Comparison of ENCODE assay signal across 2 cellular contexts in the genomic region with DNA sequence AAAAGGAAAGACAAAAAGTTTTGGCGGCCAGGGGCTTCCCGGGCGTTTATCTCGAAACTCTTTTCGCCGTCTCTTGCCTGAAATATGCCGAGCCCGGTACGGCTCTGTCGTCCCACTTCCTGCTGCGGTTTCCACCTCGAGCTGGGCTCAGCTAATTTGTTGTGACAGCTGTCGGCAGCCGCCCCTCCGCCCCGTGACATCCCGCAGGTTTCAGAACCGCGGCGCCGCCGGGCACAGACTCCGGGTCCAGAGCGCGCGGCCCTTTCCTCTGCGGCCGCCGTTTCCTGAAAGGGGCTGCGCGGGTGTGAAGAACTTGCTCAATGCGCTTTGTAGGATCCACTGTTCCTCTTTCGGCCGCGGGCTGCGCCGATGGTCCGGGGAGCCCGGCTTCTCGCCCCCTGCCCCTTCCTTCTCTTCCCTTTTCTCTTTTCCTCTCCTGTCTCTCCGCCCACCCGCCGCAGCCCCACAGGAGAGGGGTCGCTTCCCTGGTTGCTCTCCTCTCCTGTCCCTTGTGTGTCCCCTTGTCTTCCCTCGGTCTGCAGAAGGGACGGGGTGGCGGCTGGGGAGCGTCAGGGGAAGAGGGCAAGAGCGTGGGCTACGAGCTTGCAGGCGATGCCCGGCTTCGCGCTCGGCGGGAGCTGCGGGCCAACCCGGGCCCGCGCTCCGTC.
TF ChIP-seq lines count a peak whose summit lies in the region.

No MANE protein-coding gene starts in this region.

TF ChIP-seq in HEK293, 187 proteins besides CTCF, POLR2A, EP300 and RAD21 (continued from another document):
- TF ChIP-seq, protein P1, sequence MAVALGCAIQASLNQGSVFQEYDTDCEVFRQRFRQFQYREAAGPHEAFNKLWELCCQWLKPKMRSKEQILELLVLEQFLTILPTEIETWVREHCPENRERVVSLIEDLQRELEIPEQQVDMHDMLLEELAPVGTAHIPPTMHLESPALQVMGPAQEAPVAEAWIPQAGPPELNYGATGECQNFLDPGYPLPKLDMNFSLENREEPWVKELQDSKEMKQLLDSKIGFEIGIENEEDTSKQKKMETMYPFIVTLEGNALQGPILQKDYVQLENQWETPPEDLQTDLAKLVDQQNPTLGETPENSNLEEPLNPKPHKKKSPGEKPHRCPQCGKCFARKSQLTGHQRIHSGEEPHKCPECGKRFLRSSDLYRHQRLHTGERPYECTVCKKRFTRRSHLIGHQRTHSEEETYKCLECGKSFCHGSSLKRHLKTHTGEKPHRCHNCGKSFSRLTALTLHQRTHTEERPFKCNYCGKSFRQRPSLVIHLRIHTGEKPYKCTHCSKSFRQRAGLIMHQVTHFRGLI (tag by site-specific recombination; IDR thresholded peaks at IDR 0.05) = 0 out of 2 replicates have a peak, but pooled peaks have one; percentile 31
- TF ChIP-seq ZBTB20 (tag by site-specific recombination; IDR thresholded peaks at IDR 0.05) (peak; percentile 83; the same call in 1 of the 2 replicates), ZNF37A (tag by site-specific recombination; IDR thresholded peaks at IDR 0.05) (no peak), ZNF10 (tag by site-specific recombination; IDR thresholded peaks at IDR 0.05) (no peak), ZNF600 (tag by site-specific recombination; IDR thresholded peaks at IDR 0.05) (peak; percentile 80), ZNF707 (tag by site-specific recombination; IDR thresholded peaks at IDR 0.05) (no peak), ZNF629 (tag by site-specific recombination; IDR thresholded peaks at IDR 0.05) (0 out of 2 replicates have a peak, but pooled peaks have one; percentile 11), MEIS1 (CRISPR knock-in tag; IDR thresholded peaks at IDR 0.05; ENCODE audit: borderline replicate concordance) (no peak), ZNF302 (tag by site-specific recombination; IDR thresholded peaks at IDR 0.05; ENCODE audit: low read depth) (no peak), GLI2 (tag by site-specific recombination; IDR thresholded peaks at IDR 0.05; ENCODE audit: borderline replicate concordance, low read depth) (no peak), ZNF426 (tag by site-specific recombination; IDR thresholded peaks at IDR 0.05) (no peak), ZNF335 (tag by site-specific recombination; conservative IDR thresholded peaks at IDR 0.05) (peak; percentile 38), TRIM28 (IDR thresholded peaks at IDR 0.05; ENCODE audit: borderline replicate concordance, low read length) (no peak)
- TF ChIP-seq, protein P2, sequence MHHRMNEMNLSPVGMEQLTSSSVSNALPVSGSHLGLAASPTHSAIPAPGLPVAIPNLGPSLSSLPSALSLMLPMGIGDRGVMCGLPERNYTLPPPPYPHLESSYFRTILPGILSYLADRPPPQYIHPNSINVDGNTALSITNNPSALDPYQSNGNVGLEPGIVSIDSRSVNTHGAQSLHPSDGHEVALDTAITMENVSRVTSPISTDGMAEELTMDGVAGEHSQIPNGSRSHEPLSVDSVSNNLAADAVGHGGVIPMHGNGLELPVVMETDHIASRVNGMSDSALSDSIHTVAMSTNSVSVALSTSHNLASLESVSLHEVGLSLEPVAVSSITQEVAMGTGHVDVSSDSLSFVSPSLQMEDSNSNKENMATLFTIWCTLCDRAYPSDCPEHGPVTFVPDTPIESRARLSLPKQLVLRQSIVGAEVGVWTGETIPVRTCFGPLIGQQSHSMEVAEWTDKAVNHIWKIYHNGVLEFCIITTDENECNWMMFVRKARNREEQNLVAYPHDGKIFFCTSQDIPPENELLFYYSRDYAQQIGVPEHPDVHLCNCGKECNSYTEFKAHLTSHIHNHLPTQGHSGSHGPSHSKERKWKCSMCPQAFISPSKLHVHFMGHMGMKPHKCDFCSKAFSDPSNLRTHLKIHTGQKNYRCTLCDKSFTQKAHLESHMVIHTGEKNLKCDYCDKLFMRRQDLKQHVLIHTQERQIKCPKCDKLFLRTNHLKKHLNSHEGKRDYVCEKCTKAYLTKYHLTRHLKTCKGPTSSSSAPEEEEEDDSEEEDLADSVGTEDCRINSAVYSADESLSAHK (tag by site-specific recombination; IDR thresholded peaks at IDR 0.05) = 0 out of 2 replicates have a peak, but pooled peaks have one; percentile 11
- TF ChIP-seq, protein P3, sequence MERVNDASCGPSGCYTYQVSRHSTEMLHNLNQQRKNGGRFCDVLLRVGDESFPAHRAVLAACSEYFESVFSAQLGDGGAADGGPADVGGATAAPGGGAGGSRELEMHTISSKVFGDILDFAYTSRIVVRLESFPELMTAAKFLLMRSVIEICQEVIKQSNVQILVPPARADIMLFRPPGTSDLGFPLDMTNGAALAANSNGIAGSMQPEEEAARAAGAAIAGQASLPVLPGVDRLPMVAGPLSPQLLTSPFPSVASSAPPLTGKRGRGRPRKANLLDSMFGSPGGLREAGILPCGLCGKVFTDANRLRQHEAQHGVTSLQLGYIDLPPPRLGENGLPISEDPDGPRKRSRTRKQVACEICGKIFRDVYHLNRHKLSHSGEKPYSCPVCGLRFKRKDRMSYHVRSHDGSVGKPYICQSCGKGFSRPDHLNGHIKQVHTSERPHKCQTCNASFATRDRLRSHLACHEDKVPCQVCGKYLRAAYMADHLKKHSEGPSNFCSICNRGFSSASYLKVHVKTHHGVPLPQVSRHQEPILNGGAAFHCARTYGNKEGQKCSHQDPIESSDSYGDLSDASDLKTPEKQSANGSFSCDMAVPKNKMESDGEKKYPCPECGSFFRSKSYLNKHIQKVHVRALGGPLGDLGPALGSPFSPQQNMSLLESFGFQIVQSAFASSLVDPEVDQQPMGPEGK (tag by site-specific recombination; IDR thresholded peaks at IDR 0.05) = peak; percentile 24; the same call in 1 of the 2 replicates

TF ChIP-seq in liver, 16 proteins besides CTCF, POLR2A, EP300 and RAD21 (continued from another document):
- TF ChIP-seq, protein P4, sequence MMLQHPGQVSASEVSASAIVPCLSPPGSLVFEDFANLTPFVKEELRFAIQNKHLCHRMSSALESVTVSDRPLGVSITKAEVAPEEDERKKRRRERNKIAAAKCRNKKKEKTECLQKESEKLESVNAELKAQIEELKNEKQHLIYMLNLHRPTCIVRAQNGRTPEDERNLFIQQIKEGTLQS (IDR thresholded peaks at IDR 0.05) = no peak
TF ChIP-seq in liver: peak in this region for 0.
